ENCODE assay signal across 1 cellular context in genomic region chr17:28661635-28662526, GRCh38.
TF ChIP-seq lines count a peak whose summit lies in the region.

A gene with protein sequence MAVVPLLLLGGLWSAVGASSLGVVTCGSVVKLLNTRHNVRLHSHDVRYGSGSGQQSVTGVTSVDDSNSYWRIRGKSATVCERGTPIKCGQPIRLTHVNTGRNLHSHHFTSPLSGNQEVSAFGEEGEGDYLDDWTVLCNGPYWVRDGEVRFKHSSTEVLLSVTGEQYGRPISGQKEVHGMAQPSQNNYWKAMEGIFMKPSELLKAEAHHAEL (minus strand): TSS chr17:28661906. CDS start chr17:28661876, 30 bp downstream.
Gene SUPT6H (plus strand): TSS chr17:28662205. CDS start chr17:28673402, 11,197 bp downstream.

TF ChIP-seq in HCT116, 20 proteins besides CTCF, POLR2A, EP300 and RAD21 (continued from another document):
- TF ChIP-seq REST (IDR thresholded peaks at IDR 0.05; ENCODE audit: low read depth) (no peak), JUND (IDR thresholded peaks at IDR 0.05) (no peak), EGR1 (IDR thresholded peaks at IDR 0.05; ENCODE audit: low read depth) (peak; percentile 70), ATF3 (IDR thresholded peaks at IDR 0.05) (no peak), MAX (IDR thresholded peaks at IDR 0.05) (peak; percentile 75), TCF7L2 (IDR thresholded peaks at IDR 0.05; ENCODE audit: borderline replicate concordance, extremely low read depth, insufficient read depth, insufficient read length) (no peak), SRF (IDR thresholded peaks at IDR 0.05; ENCODE audit: low read depth) (no peak)
- TF ChIP-seq, protein P1, sequence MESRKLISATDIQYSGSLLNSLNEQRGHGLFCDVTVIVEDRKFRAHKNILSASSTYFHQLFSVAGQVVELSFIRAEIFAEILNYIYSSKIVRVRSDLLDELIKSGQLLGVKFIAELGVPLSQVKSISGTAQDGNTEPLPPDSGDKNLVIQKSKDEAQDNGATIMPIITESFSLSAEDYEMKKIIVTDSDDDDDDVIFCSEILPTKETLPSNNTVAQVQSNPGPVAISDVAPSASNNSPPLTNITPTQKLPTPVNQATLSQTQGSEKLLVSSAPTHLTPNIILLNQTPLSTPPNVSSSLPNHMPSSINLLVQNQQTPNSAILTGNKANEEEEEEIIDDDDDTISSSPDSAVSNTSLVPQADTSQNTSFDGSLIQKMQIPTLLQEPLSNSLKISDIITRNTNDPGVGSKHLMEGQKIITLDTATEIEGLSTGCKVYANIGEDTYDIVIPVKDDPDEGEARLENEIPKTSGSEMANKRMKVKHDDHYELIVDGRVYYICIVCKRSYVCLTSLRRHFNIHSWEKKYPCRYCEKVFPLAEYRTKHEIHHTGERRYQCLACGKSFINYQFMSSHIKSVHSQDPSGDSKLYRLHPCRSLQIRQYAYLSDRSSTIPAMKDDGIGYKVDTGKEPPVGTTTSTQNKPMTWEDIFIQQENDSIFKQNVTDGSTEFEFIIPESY (IDR thresholded peaks at IDR 0.05; ENCODE audit: extremely low read depth, insufficient replicate concordance, low read length): no peak
